7 cellular contexts compared by ENCODE assay signal in the genomic region with DNA sequence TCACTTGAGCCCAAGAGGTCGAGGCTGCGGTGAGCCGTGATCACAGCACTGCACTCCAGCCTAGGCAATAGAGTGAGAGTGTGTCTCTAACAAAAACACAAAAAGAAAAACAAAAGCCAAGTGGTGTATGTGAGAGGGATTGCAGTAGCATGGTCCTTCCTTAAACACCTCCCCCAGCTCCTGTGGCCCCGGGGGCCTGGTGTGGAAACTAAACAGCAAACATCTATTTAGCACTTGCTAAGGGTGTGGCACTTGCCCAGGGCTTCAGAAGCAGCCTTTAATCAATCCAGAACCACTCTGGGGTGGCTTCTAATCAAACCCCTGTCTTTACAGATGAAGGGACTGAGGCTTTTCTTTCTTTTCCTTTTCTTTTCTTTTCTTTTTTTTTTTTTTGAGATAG. TPM values are rescaled to one million over a fixed set of nuclear protein-coding genes. Genes with fewer than 3 reads are reported as not detected.
"Had no signal": no experiment of that assay in that cellular context is flagged by ENCODE, and none has a peak within 500 bp of the region (broad histone marks: within the 10 kb centered on the region; RNA-seq: fewer than 3 reads in every experiment).

No MANE protein-coding gene starts in this region.

- H3K36me3 ChIP-seq: HAP-1 had no signal

- H3K4me1 ChIP-seq: HAP-1 had no signal

- H3K9me3 ChIP-seq: HAP-1 had no signal

- H3K4me3 ChIP-seq: GM23248, HAP-1, K562 had no signal

- H3K9ac ChIP-seq: GM23248 had no signal

- DNase-seq: GOT3, H7, IMR-90, KG1 had no signal

- H3K27ac ChIP-seq: GM23248 had no signal

- H2AFZ ChIP-seq: GM23248 had no signal

RNA-seq across cellular contexts. Expression of a gene that starts 4.4 kb away (rescaled TPM):
- polyA plus RNA-seq: GM23248, IMR-90, K562 had no signal

RNA-seq across cellular contexts. Expression of a gene that starts 50.1 kb away (rescaled TPM):
- polyA plus RNA-seq: GM23248, IMR-90 had no signal
